11 cellular contexts compared by ENCODE assay signal in genomic region chr12:16189849-16190248, GRCh38.
DNase-seq lines count a peak whose midpoint lies in the region; ATAC-seq and TF ChIP-seq lines count a peak whose summit lies in the region.
"Had no signal": no experiment of that assay in that cellular context is flagged by ENCODE, and none has a peak within 500 bp of the region (broad histone marks: within the 10 kb centered on the region; RNA-seq: fewer than 3 reads in every experiment).

No MANE protein-coding gene starts in this region.

- DNase-seq in NCI-H2029 (lab: John Stamatoyannopoulos, UW) (peak; percentile 9), NCI-H2029 treated with DMSO at 0.1 percent for 48 hours (lab: John Stamatoyannopoulos, UW) (no peak), NCI-H1694 (lab: John Stamatoyannopoulos, UW) (peak; percentile 3), cardiac fibroblast (ENCODE audit: low read depth in 2 of 2) (peak in 1 of 2 donors; percentile 60), retinal pigment epithelial cell (ENCODE audit: low read depth) (no peak), C1 segment of cervical spinal cord (lab: John Stamatoyannopoulos, UW) (no peak)
- DNase-seq: colonic mucosa, ovary had no signal

- no peak for ATAC-seq in HG02759 (IDR thresholded peaks at IDR 0.05; ENCODE audit: unreplicated experiment)
- ATAC-seq in HG02571 (IDR thresholded peaks at IDR 0.05; ENCODE audit: unreplicated experiment) = no peak

- TF ChIP-seq CTCF in cardiac fibroblast (IDR thresholded peaks at IDR 0.05; ENCODE audit: low read depth, low read length) (peak; percentile 34), retinal pigment epithelial cell (conservative IDR thresholded peaks at IDR 0.05; ENCODE audit: low read depth, low read length) (peak; percentile 59)

- H3K4me3 ChIP-seq in cardiac fibroblast (replicated peaks in 1 of 2; ENCODE audit: low read depth in 2 of 2, low read length in 2 of 2) = no peak overlapping the region
- H3K4me3 ChIP-seq in retinal pigment epithelial cell (ENCODE audit: low read length) = no peak overlapping the region
- H3K4me3 ChIP-seq: colonic mucosa, ovary, SJSA1 had no signal

Comparison
In these comparisons a context has a peak if more than half of its experiments do, and no peak if none do; other contexts are left out.
1. DNase-seq: peak in NCI-H2029 (single experiment) and NCI-H1694 (single experiment); none in NCI-H2029 treated with DMSO at 0.1 percent for 48 hours (single experiment), retinal pigment epithelial cell (single experiment) and C1 segment of cervical spinal cord (0 of 14).